24 cellular contexts compared by ENCODE assay signal in genomic region chr6:162125659-162126058, GRCh38.
"Had no signal": no experiment of that assay in that cellular context is flagged by ENCODE, and none has a peak within 500 bp of the region (broad histone marks: within the 10 kb centered on the region; RNA-seq: fewer than 3 reads in every experiment).

No MANE protein-coding gene starts in this region.

- H3K36me3 ChIP-seq: stomach, suprapubic skin, thoracic aorta, thyroid gland, tibial artery, tibial nerve, transverse colon, upper lobe of left lung, upper lobe of right lung, uterus, vagina had no signal

- DNase-seq: stimulated activated CD4-positive, alpha-beta T cell treated with anti-CD3 and anti-CD28 coated beads, Interleukin-2, amount 100 ng/mL, for 48 hours; stimulated activated CD4-positive, alpha-beta T cell treated with anti-CD3 and anti-CD28 coated beads, Interleukin-4, amount 100 ng/mL, for 1 hour; stimulated activated CD4-positive, alpha-beta T cell treated with anti-CD3 and anti-CD28 coated beads, Interleukin-4, amount 100 ng/mL, for 24 hours; stimulated activated CD4-positive, alpha-beta T cell treated with anti-CD3 and anti-CD28 coated beads, Interleukin-4, amount 100 ng/mL, for 4 hours; stimulated activated CD8-positive, alpha-beta memory T cell treated with anti-CD3 and anti-CD28 coated beads, Interleukin-4, amount 100 ng/mL, for 48 hours; stimulated activated naive B cell treated with anti-CD40 and anti-IgM and Interleukin-4, amounts not matched to agents 10 μg/mL and 1 μg/mL and 100 μg/mL, for 72 hours; stimulated activated naive CD4-positive, alpha-beta T cell; stimulated activated naive CD4-positive, alpha-beta T cell treated with Interleukin-2 at 50 U/mL for 16 hours; stimulated activated naive CD8-positive, alpha-beta T cell treated with anti-CD3 and anti-CD28 coated beads, Interleukin-15, amount 100 ng/mL, for 72 hours; stimulated activated naive CD8-positive, alpha-beta T cell treated with anti-CD3 and anti-CD28 coated beads, Interleukin-15, Interleukin-2, amounts not matched to agents 100 U/mL and 50 U/mL, for 24 hours; stomach; substantia nigra; thyroid gland; tibial artery; transverse colon; trophoblast cell; upper lobe of left lung; upper lobe of right lung; uterus had no signal

- H3K4me1 ChIP-seq: stomach, suprapubic skin, thyroid gland, tibial artery, tibial nerve, transverse colon, upper lobe of left lung, upper lobe of right lung, uterus, vagina had no signal

- H3K9me3 ChIP-seq: stomach, suprapubic skin, testis, thoracic aorta, thyroid gland, tibial artery, transverse colon, upper lobe of left lung, upper lobe of right lung, uterus, vagina had no signal

- H3K27me3 ChIP-seq: stomach, suprapubic skin, testis, thyroid gland, tibial artery, tibial nerve, transverse colon, upper lobe of left lung, upper lobe of right lung, uterus, vagina had no signal

- H3K4me3 ChIP-seq: stomach, suprapubic skin, testis, thoracic aorta, thyroid gland, tibial artery, tibial nerve, transverse colon, upper lobe of left lung, upper lobe of right lung, uterus, vagina had no signal

- H3K27ac ChIP-seq: stomach, suprapubic skin, testis, thoracic aorta, thyroid gland, tibial artery, tibial nerve, transverse colon, upper lobe of left lung, upper lobe of right lung, uterus, vagina had no signal
